In genomic region chr3:123525433-123525832, GRCh38 we compare ENCODE assay signal across 15 cellular contexts. TPM values are rescaled to one million over a fixed set of nuclear protein-coding genes. Genes with fewer than 3 reads are reported as not detected.
DNase-seq lines count a peak whose midpoint lies in the region; ATAC-seq and TF ChIP-seq lines count a peak whose summit lies in the region.
"Had no signal": no experiment of that assay in that cellular context is flagged by ENCODE, and none has a peak within 500 bp of the region (broad histone marks: within the 10 kb centered on the region; RNA-seq: fewer than 3 reads in every experiment).

No MANE protein-coding gene starts in this region.

- no peak for TF ChIP-seq CTCF in natural killer cell (IDR thresholded peaks at IDR 0.05)

- intact Hi-C loops in activated CD4-positive, alpha-beta memory T cell treated with anti-CD3 and anti-CD28 coated beads for 36 hours (cut with micrococcal nuclease), result no loop called here
- intact Hi-C loops in natural killer cell (cut with micrococcal nuclease), result no loop called here

- POLR2A ChIA-PET in activated CD4-positive, alpha-beta memory T cell treated with anti-CD3 and anti-CD28 coated beads for 36 hours (lab: Charles Lee), result no interaction called here
- POLR2A ChIA-PET in activated CD4-positive, alpha-beta memory T cell treated with anti-CD3 and anti-CD28 coated beads, Interleukin-2, amount 10 ng/mL, durations not matched to agents 7 days and 5 days (lab: Charles Lee), result no interaction called here

- H3K9me3 Mint-ChIP-seq in activated CD4-positive, alpha-beta memory T cell treated with anti-CD3 and anti-CD28 coated beads for 36 hours, result no peaks in the 10 kb centered on the region
- no peaks in the 10 kb centered on the region for H3K9me3 Mint-ChIP-seq in activated CD4-positive, alpha-beta memory T cell treated with anti-CD3 and anti-CD28 coated beads, Interleukin-2, amount 10 ng/mL, durations not matched to agents 7 days and 5 days
- H3K9me3 Mint-ChIP-seq in natural killer cell treated with Interleukin-12 subunit alpha and Interleukin-12 subunit beta and Interleukin-15 and Interleukin-18, amount 100 ng/mL, for 72 hours, result no peaks in the 10 kb centered on the region
- H3K9me3 Mint-ChIP-seq in natural killer cell, result no peaks in the 10 kb centered on the region
- no peaks in the 10 kb centered on the region for H3K9me3 Mint-ChIP-seq in activated T-helper 17 cell treated with anti-CD3 and anti-CD28 coated beads, Interleukin-2, amount 50 U/mL, for 72 hours
- H3K9me3 Mint-ChIP-seq: CD4-positive, alpha-beta memory T cell; HFFc6 had no signal

- peak; percentile 18 for DNase-seq in activated CD4-positive, alpha-beta memory T cell treated with anti-CD3 and anti-CD28 coated beads for 36 hours
- DNase-seq in activated CD4-positive, alpha-beta memory T cell treated with anti-CD3 and anti-CD28 coated beads, Interleukin-2, amount 10 ng/mL, durations not matched to agents 7 days and 5 days, result no peak
- DNase-seq in natural killer cell treated with Interleukin-12 subunit alpha and Interleukin-12 subunit beta and Interleukin-15 and Interleukin-18, amount 100 ng/mL, for 72 hours (ENCODE audit: low spot score), result no peak
- no peak for DNase-seq in natural killer cell
- DNase-seq in COR-L47 (lab: John Stamatoyannopoulos, UW), result no peak
- DNase-seq in OCI-M1 (lab: John Stamatoyannopoulos, UW), result no peak
- DNase-seq: ACHN; CD4-positive, alpha-beta memory T cell; DMS153; DMS79 treated with DMSO at 0.1 percent for 48 hours; EL; HCEC 1CT; HFFc6 had no signal

- H3K27me3 Mint-ChIP-seq in activated CD4-positive, alpha-beta memory T cell treated with anti-CD3 and anti-CD28 coated beads for 36 hours, result no peaks in the 10 kb centered on the region
- no peaks in the 10 kb centered on the region for H3K27me3 Mint-ChIP-seq in activated CD4-positive, alpha-beta memory T cell treated with anti-CD3 and anti-CD28 coated beads, Interleukin-2, amount 10 ng/mL, durations not matched to agents 7 days and 5 days
- H3K27me3 Mint-ChIP-seq in natural killer cell treated with Interleukin-12 subunit alpha and Interleukin-12 subunit beta and Interleukin-15 and Interleukin-18, amount 100 ng/mL, for 72 hours, result no peaks in the 10 kb centered on the region
- no peaks in the 10 kb centered on the region for H3K27me3 Mint-ChIP-seq in natural killer cell (ENCODE audit: low read depth in 2 of 2)
- H3K27me3 Mint-ChIP-seq in activated T-helper 17 cell treated with anti-CD3 and anti-CD28 coated beads, Interleukin-2, amount 50 U/mL, for 72 hours, result no peaks in the 10 kb centered on the region
- H3K27me3 Mint-ChIP-seq: CD4-positive, alpha-beta memory T cell had no signal

- H3K36me3 Mint-ChIP-seq in activated CD4-positive, alpha-beta memory T cell treated with anti-CD3 and anti-CD28 coated beads for 36 hours, result peaks cover 21% of the 10 kb centered on the region
- peaks cover 24% of the 10 kb centered on the region for H3K36me3 Mint-ChIP-seq in activated CD4-positive, alpha-beta memory T cell treated with anti-CD3 and anti-CD28 coated beads, Interleukin-2, amount 10 ng/mL, durations not matched to agents 7 days and 5 days (ENCODE audit: low read depth)
- H3K36me3 Mint-ChIP-seq in natural killer cell treated with Interleukin-12 subunit alpha and Interleukin-12 subunit beta and Interleukin-15 and Interleukin-18, amount 100 ng/mL, for 72 hours, result peaks cover 18% of the 10 kb centered on the region
- H3K36me3 Mint-ChIP-seq in natural killer cell, result peaks cover 22% of the 10 kb centered on the region
- H3K36me3 Mint-ChIP-seq in activated T-helper 17 cell treated with anti-CD3 and anti-CD28 coated beads, Interleukin-2, amount 50 U/mL, for 72 hours (ENCODE audit: low read depth), result peaks cover 62% of the 10 kb centered on the region

- no peak overlapping the region for H3K4me3 Mint-ChIP-seq in activated CD4-positive, alpha-beta memory T cell treated with anti-CD3 and anti-CD28 coated beads for 36 hours
- H3K4me3 Mint-ChIP-seq in activated CD4-positive, alpha-beta memory T cell treated with anti-CD3 and anti-CD28 coated beads, Interleukin-2, amount 10 ng/mL, durations not matched to agents 7 days and 5 days, result no peak overlapping the region
- H3K4me3 Mint-ChIP-seq in natural killer cell treated with Interleukin-12 subunit alpha and Interleukin-12 subunit beta and Interleukin-15 and Interleukin-18, amount 100 ng/mL, for 72 hours, result peak overlapping the region; percentile 31
- no peak overlapping the region for H3K4me3 Mint-ChIP-seq in natural killer cell
- no peak overlapping the region for H3K4me3 Mint-ChIP-seq in activated T-helper 17 cell treated with anti-CD3 and anti-CD28 coated beads, Interleukin-2, amount 50 U/mL, for 72 hours
- H3K4me3 Mint-ChIP-seq: HFFc6 had no signal

- CTCF ChIA-PET in activated CD4-positive, alpha-beta memory T cell treated with anti-CD3 and anti-CD28 coated beads for 36 hours (lab: Charles Lee), result interaction anchor here (1.2 to 3.0 kb wide), 2 partner anchors 26 to 33 kb away, joined by 4 to 10 read pairs; no protein-coding TSS in a partner anchor
- CTCF ChIA-PET in activated CD4-positive, alpha-beta memory T cell treated with anti-CD3 and anti-CD28 coated beads, Interleukin-2, amount 10 ng/mL, durations not matched to agents 7 days and 5 days (lab: Charles Lee), result no interaction called here

- peaks cover 50% of the 10 kb centered on the region for H3K4me1 Mint-ChIP-seq in activated CD4-positive, alpha-beta memory T cell treated with anti-CD3 and anti-CD28 coated beads for 36 hours (ENCODE audit: low read depth)
- peaks cover 45% of the 10 kb centered on the region for H3K4me1 Mint-ChIP-seq in activated CD4-positive, alpha-beta memory T cell treated with anti-CD3 and anti-CD28 coated beads, Interleukin-2, amount 10 ng/mL, durations not matched to agents 7 days and 5 days
- peaks cover 46 to 51% of the 10 kb centered on the region in 2 donors for H3K4me1 Mint-ChIP-seq in natural killer cell treated with Interleukin-12 subunit alpha and Interleukin-12 subunit beta and Interleukin-15 and Interleukin-18, amount 100 ng/mL, for 72 hours (ENCODE audit: low read depth in 2 of 2)
- H3K4me1 Mint-ChIP-seq in natural killer cell, result peaks cover 37 to 56% of the 10 kb centered on the region in 2 donors
- peaks cover 17% of the 10 kb centered on the region for H3K4me1 Mint-ChIP-seq in activated T-helper 17 cell treated with anti-CD3 and anti-CD28 coated beads, Interleukin-2, amount 50 U/mL, for 72 hours

- peak in 1 of 2 donors; percentile 77 for ATAC-seq in natural killer cell treated with Interleukin-12 subunit alpha and Interleukin-12 subunit beta and Interleukin-15 and Interleukin-18, amount 100 ng/mL, for 72 hours
- ATAC-seq in natural killer cell, result no peak
- ATAC-seq in activated T-helper 17 cell treated with anti-CD3 and anti-CD28 coated beads, Interleukin-2, amount 50 U/mL, for 72 hours (replicated peaks), result peak; percentile 49
- ATAC-seq in GM21529 (IDR thresholded peaks at IDR 0.05; ENCODE audit: unreplicated experiment), result no peak

- H3K27ac Mint-ChIP-seq in activated CD4-positive, alpha-beta memory T cell treated with anti-CD3 and anti-CD28 coated beads for 36 hours, result no peak overlapping the region
- no peak overlapping the region for H3K27ac Mint-ChIP-seq in activated CD4-positive, alpha-beta memory T cell treated with anti-CD3 and anti-CD28 coated beads, Interleukin-2, amount 10 ng/mL, durations not matched to agents 7 days and 5 days
- H3K27ac Mint-ChIP-seq in natural killer cell treated with Interleukin-12 subunit alpha and Interleukin-12 subunit beta and Interleukin-15 and Interleukin-18, amount 100 ng/mL, for 72 hours, result peak overlapping the region; percentile 12 to 30
- no peak overlapping the region for H3K27ac Mint-ChIP-seq in natural killer cell
- no peak overlapping the region for H3K27ac Mint-ChIP-seq in activated T-helper 17 cell treated with anti-CD3 and anti-CD28 coated beads, Interleukin-2, amount 50 U/mL, for 72 hours
- H3K27ac Mint-ChIP-seq: HFFc6 had no signal

RNA-seq across cellular contexts. Expression of gene HACD2, which starts 59.4 kb away (rescaled TPM):
- 10 to 100 TPM; 27.0 to 27.9 TPM for total RNA-seq in activated CD4-positive, alpha-beta memory T cell treated with anti-CD3 and anti-CD28 coated beads for 36 hours
- 10 to 100 TPM; 21.0 to 23.2 TPM for total RNA-seq in activated CD4-positive, alpha-beta memory T cell treated with anti-CD3 and anti-CD28 coated beads, Interleukin-2, amount 10 ng/mL, durations not matched to agents 7 days and 5 days
- 10 to 100 TPM; 23.1 to 23.9 TPM for total RNA-seq in natural killer cell treated with Interleukin-12 subunit alpha and Interleukin-12 subunit beta and Interleukin-15 and Interleukin-18, amount 100 ng/mL, for 72 hours
- 10 to 100 TPM; 16.1 to 34.1 (median 24.6) TPM for total RNA-seq in natural killer cell
- total RNA-seq in activated T-helper 17 cell treated with anti-CD3 and anti-CD28 coated beads, Interleukin-2, amount 50 U/mL, for 72 hours, result 10 to 100 TPM; 22.4 to 31.3 TPM

Comparison
In these comparisons a context has a peak if more than half of its experiments do, and no peak if none do; other contexts are left out.
1. H3K27ac Mint-ChIP-seq: peak in natural killer cell treated with Interleukin-12 subunit alpha and Interleukin-12 subunit beta and Interleukin-15 and Interleukin-18, amount 100 ng/mL, for 72 hours (2 of 2); none in activated CD4-positive, alpha-beta memory T cell treated with anti-CD3 and anti-CD28 coated beads for 36 hours (single experiment), activated CD4-positive, alpha-beta memory T cell treated with anti-CD3 and anti-CD28 coated beads, Interleukin-2, amount 10 ng/mL, durations not matched to agents 7 days and 5 days (single experiment), natural killer cell (0 of 2) and activated T-helper 17 cell treated with anti-CD3 and anti-CD28 coated beads, Interleukin-2, amount 50 U/mL, for 72 hours (single experiment).